Comparison of ENCODE assay signal across 14 cellular contexts in the genomic region with DNA sequence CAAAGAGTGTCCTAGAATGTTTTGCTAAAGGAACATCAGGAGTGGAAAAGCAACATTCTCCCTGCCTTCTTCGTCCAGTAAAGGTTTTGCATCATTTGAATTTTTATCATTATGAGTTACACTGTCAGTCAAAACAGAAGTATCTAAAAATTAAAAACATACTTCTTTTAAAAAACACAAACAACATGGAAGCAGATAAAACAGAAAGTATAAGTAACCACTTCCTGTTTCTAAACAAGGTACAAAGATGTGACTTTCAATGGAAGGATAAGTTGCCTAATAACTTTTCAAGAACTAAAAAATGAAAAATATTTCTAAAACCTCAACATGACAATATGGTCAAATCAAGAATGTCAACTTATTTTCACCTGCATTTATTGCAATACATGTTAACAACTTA.
DNase-seq lines count a peak whose midpoint lies in the region; ATAC-seq and TF ChIP-seq lines count a peak whose summit lies in the region.
"Had no signal": no experiment of that assay in that cellular context is flagged by ENCODE, and none has a peak within 500 bp of the region (broad histone marks: within the 10 kb centered on the region; RNA-seq: fewer than 3 reads in every experiment).

No MANE protein-coding gene starts in this region.

- DNase-seq in GM10248 (ENCODE audit: extremely low spot score) (peak; percentile 26), germinal center (ENCODE audit: low spot score) (peak; percentile 15), activated gamma-delta T cell treated with Interleukin-2 at 50 U/mL for 16 hours (no peak), foreskin melanocyte (no peak)
- DNase-seq: amygdala; DMS153; foreskin fibroblast; KG1; kidney; stimulated activated CD4-positive, alpha-beta T cell treated with anti-CD3 and anti-CD28 coated beads, Interleukin-4, amount 100 ng/mL, for 4 hours had no signal

- no peak for TF ChIP-seq CTCF in GM10248 (IDR thresholded peaks at IDR 0.05; ENCODE audit: control extremely low read depth, extremely low read depth, low read depth, missing control alignments)

- POLR2A ChIA-PET in GM10248 (lab: Yijun Ruan, JAX) = no interaction called here

- CTCF ChIA-PET in GM10248 (lab: Yijun Ruan, JAX) = interaction anchor here (1.0 to 1.3 kb wide), 2 partner anchors 11 to 30 kb away, joined by 3 read pairs; no protein-coding TSS in a partner anchor

- peak; percentile 37 for ATAC-seq in GM19351 (IDR thresholded peaks at IDR 0.05; ENCODE audit: unreplicated experiment)
- ATAC-seq in HG03442 (IDR thresholded peaks at IDR 0.05; ENCODE audit: unreplicated experiment) = peak; percentile 39
- no peak for ATAC-seq in HG03108 (IDR thresholded peaks at IDR 0.05; ENCODE audit: unreplicated experiment)
- ATAC-seq: Panc1 had no signal

Comparison
In these comparisons a context has a peak if more than half of its experiments do, and no peak if none do; other contexts are left out.
1. DNase-seq: peak in GM10248 (single experiment) and germinal center (single experiment); none in activated gamma-delta T cell treated with Interleukin-2 at 50 U/mL for 16 hours (single experiment) and foreskin melanocyte (single experiment).